ENCODE assay signal across 1 cellular context in the genomic region with DNA sequence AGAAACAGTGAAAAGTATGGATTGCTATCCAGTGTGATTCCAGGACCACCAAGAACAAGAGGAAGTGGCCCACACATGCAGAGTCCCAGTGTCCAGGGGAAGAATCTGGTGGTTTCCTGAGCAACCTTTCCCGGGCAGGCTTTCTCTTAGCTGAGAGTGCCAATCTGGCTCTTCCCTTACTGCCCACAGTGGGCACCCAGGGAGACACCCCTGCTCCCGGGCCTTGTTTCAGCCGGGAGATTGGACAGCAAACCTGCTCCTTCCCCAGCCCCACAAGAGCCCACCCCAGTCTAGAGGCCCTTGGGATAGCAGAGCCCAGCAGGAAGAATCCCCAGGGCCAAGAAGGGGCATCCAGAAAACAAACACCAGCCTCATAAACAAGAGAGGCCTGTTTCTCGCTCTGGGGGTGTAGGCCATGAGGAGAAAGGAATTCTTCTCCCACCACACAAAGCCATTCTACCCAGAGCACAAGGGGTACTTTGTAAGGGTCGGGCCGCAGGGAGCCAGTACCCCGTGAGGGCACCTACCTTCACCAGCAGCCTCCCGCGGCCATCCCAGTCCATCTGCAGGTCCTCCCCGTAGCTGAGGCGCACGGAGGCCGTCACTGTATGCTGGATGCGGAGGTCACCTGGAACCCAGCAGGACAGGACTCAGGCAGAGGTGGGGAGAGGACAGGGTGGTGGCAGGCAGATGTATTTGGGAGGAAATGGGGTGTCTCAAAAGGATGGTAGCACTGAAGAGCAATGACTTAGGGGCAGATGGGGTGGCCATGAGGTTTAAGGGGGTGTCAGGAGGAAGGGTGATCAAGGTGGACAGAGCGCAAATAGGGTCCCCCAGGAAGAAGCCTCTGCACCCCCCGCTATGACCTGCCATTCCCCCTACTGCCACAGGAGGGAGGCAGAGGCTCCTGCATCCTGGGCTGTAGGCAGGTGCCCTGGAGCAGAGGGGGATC.
A peak's percentile ranks its signal among the peaks of the same experiment; 100 is the strongest.
TF ChIP-seq lines count a peak whose summit lies in the region.

No MANE protein-coding gene starts in this region.

TF ChIP-seq in HepG2, 621 proteins besides CTCF, POLR2A, EP300 and RAD21 (continued from another document and continues in another):
- TF ChIP-seq, protein P1, sequence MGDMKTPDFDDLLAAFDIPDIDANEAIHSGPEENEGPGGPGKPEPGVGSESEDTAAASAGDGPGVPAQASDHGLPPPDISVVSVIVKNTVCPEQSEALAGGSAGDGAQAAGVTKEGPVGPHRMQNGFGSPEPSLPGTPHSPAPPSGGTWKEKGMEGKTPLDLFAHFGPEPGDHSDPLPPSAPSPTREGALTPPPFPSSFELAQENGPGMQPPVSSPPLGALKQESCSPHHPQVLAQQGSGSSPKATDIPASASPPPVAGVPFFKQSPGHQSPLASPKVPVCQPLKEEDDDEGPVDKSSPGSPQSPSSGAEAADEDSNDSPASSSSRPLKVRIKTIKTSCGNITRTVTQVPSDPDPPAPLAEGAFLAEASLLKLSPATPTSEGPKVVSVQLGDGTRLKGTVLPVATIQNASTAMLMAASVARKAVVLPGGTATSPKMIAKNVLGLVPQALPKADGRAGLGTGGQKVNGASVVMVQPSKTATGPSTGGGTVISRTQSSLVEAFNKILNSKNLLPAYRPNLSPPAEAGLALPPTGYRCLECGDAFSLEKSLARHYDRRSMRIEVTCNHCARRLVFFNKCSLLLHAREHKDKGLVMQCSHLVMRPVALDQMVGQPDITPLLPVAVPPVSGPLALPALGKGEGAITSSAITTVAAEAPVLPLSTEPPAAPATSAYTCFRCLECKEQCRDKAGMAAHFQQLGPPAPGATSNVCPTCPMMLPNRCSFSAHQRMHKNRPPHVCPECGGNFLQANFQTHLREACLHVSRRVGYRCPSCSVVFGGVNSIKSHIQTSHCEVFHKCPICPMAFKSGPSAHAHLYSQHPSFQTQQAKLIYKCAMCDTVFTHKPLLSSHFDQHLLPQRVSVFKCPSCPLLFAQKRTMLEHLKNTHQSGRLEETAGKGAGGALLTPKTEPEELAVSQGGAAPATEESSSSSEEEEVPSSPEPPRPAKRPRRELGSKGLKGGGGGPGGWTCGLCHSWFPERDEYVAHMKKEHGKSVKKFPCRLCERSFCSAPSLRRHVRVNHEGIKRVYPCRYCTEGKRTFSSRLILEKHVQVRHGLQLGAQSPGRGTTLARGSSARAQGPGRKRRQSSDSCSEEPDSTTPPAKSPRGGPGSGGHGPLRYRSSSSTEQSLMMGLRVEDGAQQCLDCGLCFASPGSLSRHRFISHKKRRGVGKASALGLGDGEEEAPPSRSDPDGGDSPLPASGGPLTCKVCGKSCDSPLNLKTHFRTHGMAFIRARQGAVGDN (CRISPR knock-in tag; IDR thresholded peaks at IDR 0.05), result peak; percentile 49; the same call in 1 of the 2 replicates
- peak; percentile 22; the same call in 1 of the 2 replicates for TF ChIP-seq ZFY (CRISPR knock-in tag; IDR thresholded peaks at IDR 0.05)
- no peak for TF ChIP-seq ZNF33A (CRISPR knock-in tag; IDR thresholded peaks at IDR 0.05; ENCODE audit: borderline replicate concordance)
- peak; percentile 39; the same call in 1 of the 2 replicates for TF ChIP-seq ZMYM4 (CRISPR knock-in tag; IDR thresholded peaks at IDR 0.05)
- TF ChIP-seq, protein P2, sequence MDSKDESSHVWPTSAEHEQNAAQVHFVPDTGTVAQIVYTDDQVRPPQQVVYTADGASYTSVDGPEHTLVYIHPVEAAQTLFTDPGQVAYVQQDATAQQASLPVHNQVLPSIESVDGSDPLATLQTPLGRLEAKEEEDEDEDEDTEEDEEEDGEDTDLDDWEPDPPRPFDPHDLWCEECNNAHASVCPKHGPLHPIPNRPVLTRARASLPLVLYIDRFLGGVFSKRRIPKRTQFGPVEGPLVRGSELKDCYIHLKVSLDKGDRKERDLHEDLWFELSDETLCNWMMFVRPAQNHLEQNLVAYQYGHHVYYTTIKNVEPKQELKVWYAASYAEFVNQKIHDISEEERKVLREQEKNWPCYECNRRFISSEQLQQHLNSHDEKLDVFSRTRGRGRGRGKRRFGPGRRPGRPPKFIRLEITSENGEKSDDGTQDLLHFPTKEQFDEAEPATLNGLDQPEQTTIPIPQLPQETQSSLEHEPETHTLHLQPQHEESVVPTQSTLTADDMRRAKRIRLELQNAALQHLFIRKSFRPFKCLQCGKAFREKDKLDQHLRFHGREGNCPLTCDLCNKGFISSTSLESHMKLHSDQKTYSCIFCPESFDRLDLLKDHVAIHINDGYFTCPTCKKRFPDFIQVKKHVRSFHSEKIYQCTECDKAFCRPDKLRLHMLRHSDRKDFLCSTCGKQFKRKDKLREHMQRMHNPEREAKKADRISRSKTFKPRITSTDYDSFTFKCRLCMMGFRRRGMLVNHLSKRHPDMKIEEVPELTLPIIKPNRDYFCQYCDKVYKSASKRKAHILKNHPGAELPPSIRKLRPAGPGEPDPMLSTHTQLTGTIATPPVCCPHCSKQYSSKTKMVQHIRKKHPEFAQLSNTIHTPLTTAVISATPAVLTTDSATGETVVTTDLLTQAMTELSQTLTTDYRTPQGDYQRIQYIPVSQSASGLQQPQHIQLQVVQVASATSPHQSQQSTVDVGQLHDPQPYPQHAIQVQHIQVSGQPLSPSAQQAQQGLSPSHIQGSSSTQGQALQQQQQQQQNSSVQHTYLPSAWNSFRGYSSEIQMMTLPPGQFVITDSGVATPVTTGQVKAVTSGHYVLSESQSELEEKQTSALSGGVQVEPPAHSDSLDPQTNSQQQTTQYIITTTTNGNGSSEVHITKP (CRISPR knock-in tag; IDR thresholded peaks at IDR 0.05; ENCODE audit: low read depth), result no peak
- TF ChIP-seq TAF15 (IDR thresholded peaks at IDR 0.05; ENCODE audit: low read depth, low read length, poor library complexity, severe bottlenecking), result no peak
- no peak for TF ChIP-seq SOX6 (IDR thresholded peaks at IDR 0.05)
- peak; percentile 34; the same call in 1 of the 2 replicates for TF ChIP-seq SOX6 (CRISPR knock-in tag; IDR thresholded peaks at IDR 0.05)
- peak; percentile 31; the same call in 1 of the 2 replicates for TF ChIP-seq GABPB1 (CRISPR knock-in tag; IDR thresholded peaks at IDR 0.05)
- peak; percentile 89 for TF ChIP-seq SMC3 (IDR thresholded peaks at IDR 0.05; ENCODE audit: low read length)
- peak; percentile 55 for TF ChIP-seq GATAD2A (CRISPR knock-in tag; IDR thresholded peaks at IDR 0.05)
- no peak for TF ChIP-seq ZNF224 (CRISPR knock-in tag; IDR thresholded peaks at IDR 0.05)
- 0 out of 2 replicates have a peak, but pooled peaks have one; percentile 17 for TF ChIP-seq CENPT (CRISPR knock-in tag; IDR thresholded peaks at IDR 0.05; ENCODE audit: low read depth)
- TF ChIP-seq SNAI1 (CRISPR knock-in tag; IDR thresholded peaks at IDR 0.05; ENCODE audit: borderline replicate concordance), result no peak
- TF ChIP-seq, protein P3, sequence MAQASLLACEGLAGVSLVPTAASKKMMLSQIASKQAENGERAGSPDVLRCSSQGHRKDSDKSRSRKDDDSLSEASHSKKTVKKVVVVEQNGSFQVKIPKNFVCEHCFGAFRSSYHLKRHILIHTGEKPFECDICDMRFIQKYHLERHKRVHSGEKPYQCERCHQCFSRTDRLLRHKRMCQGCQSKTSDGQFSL (CRISPR knock-in tag; IDR thresholded peaks at IDR 0.05), result peak; percentile 92
- no peak for TF ChIP-seq TMF1 (CRISPR knock-in tag; IDR thresholded peaks at IDR 0.05; ENCODE audit: low read depth)
- TF ChIP-seq, protein P4, sequence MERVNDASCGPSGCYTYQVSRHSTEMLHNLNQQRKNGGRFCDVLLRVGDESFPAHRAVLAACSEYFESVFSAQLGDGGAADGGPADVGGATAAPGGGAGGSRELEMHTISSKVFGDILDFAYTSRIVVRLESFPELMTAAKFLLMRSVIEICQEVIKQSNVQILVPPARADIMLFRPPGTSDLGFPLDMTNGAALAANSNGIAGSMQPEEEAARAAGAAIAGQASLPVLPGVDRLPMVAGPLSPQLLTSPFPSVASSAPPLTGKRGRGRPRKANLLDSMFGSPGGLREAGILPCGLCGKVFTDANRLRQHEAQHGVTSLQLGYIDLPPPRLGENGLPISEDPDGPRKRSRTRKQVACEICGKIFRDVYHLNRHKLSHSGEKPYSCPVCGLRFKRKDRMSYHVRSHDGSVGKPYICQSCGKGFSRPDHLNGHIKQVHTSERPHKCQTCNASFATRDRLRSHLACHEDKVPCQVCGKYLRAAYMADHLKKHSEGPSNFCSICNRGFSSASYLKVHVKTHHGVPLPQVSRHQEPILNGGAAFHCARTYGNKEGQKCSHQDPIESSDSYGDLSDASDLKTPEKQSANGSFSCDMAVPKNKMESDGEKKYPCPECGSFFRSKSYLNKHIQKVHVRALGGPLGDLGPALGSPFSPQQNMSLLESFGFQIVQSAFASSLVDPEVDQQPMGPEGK (CRISPR knock-in tag; IDR thresholded peaks at IDR 0.05), result peak; percentile 67
- TF ChIP-seq FOXO1 (CRISPR knock-in tag; IDR thresholded peaks at IDR 0.05), result 0 out of 2 replicates have a peak, but pooled peaks have one; percentile 19
- no peak for TF ChIP-seq SKI (IDR thresholded peaks at IDR 0.05; ENCODE audit: partially characterized antibody)
- TF ChIP-seq, protein P5, sequence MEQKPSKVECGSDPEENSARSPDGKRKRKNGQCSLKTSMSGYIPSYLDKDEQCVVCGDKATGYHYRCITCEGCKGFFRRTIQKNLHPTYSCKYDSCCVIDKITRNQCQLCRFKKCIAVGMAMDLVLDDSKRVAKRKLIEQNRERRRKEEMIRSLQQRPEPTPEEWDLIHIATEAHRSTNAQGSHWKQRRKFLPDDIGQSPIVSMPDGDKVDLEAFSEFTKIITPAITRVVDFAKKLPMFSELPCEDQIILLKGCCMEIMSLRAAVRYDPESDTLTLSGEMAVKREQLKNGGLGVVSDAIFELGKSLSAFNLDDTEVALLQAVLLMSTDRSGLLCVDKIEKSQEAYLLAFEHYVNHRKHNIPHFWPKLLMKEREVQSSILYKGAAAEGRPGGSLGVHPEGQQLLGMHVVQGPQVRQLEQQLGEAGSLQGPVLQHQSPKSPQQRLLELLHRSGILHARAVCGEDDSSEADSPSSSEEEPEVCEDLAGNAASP (CRISPR knock-in tag; IDR thresholded peaks at IDR 0.05; ENCODE audit: borderline replicate concordance), result no peak
- TF ChIP-seq TEAD3 (CRISPR knock-in tag; optimal IDR thresholded peaks at IDR 0.05; ENCODE audit: borderline replicate concordance), result peak; percentile 54
- TF ChIP-seq YY1 (IDR thresholded peaks at IDR 0.05; ENCODE audit: insufficient read depth, insufficient replicate concordance, low read depth, low read length), result no peak
- no peak for TF ChIP-seq ZBTB7A (CRISPR knock-in tag; IDR thresholded peaks at IDR 0.05)
- TF ChIP-seq CBX5 (CRISPR knock-in tag; IDR thresholded peaks at IDR 0.05; ENCODE audit: borderline replicate concordance), result 0 out of 2 replicates have a peak, but pooled peaks have one; percentile 45
- no peak for TF ChIP-seq SSRP1 (CRISPR knock-in tag; IDR thresholded peaks at IDR 0.05)
- TF ChIP-seq PRPF4 (IDR thresholded peaks at IDR 0.05; ENCODE audit: low read depth, low read length, poor library complexity, severe bottlenecking), result no peak
- TF ChIP-seq ZNF850 (CRISPR knock-in tag; conservative IDR thresholded peaks at IDR 0.05), result no peak
- TF ChIP-seq, protein P6, sequence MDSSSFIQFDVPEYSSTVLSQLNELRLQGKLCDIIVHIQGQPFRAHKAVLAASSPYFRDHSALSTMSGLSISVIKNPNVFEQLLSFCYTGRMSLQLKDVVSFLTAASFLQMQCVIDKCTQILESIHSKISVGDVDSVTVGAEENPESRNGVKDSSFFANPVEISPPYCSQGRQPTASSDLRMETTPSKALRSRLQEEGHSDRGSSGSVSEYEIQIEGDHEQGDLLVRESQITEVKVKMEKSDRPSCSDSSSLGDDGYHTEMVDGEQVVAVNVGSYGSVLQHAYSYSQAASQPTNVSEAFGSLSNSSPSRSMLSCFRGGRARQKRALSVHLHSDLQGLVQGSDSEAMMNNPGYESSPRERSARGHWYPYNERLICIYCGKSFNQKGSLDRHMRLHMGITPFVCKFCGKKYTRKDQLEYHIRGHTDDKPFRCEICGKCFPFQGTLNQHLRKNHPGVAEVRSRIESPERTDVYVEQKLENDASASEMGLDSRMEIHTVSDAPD (CRISPR knock-in tag; IDR thresholded peaks at IDR 0.05), result no peak
- TF ChIP-seq PHF20 (CRISPR knock-in tag; IDR thresholded peaks at IDR 0.05), result no peak
- no peak for TF ChIP-seq ZNF567 (CRISPR knock-in tag; IDR thresholded peaks at IDR 0.05; ENCODE audit: borderline replicate concordance)
- no peak for TF ChIP-seq PHF8 (CRISPR knock-in tag; IDR thresholded peaks at IDR 0.05)
- TF ChIP-seq HIVEP1 (CRISPR knock-in tag; IDR thresholded peaks at IDR 0.05), result no peak
- TF ChIP-seq THAP11 (CRISPR knock-in tag; IDR thresholded peaks at IDR 0.05), result 0 out of 2 replicates have a peak, but pooled peaks have one; percentile 21
- TF ChIP-seq, protein P7, sequence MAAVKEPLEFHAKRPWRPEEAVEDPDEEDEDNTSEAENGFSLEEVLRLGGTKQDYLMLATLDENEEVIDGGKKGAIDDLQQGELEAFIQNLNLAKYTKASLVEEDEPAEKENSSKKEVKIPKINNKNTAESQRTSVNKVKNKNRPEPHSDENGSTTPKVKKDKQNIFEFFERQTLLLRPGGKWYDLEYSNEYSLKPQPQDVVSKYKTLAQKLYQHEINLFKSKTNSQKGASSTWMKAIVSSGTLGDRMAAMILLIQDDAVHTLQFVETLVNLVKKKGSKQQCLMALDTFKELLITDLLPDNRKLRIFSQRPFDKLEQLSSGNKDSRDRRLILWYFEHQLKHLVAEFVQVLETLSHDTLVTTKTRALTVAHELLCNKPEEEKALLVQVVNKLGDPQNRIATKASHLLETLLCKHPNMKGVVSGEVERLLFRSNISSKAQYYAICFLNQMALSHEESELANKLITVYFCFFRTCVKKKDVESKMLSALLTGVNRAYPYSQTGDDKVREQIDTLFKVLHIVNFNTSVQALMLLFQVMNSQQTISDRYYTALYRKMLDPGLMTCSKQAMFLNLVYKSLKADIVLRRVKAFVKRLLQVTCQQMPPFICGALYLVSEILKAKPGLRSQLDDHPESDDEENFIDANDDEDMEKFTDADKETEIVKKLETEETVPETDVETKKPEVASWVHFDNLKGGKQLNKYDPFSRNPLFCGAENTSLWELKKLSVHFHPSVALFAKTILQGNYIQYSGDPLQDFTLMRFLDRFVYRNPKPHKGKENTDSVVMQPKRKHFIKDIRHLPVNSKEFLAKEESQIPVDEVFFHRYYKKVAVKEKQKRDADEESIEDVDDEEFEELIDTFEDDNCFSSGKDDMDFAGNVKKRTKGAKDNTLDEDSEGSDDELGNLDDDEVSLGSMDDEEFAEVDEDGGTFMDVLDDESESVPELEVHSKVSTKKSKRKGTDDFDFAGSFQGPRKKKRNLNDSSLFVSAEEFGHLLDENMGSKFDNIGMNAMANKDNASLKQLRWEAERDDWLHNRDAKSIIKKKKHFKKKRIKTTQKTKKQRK (IDR thresholded peaks at IDR 0.05; ENCODE audit: low read length), result no peak
- no peak for TF ChIP-seq LCORL (IDR thresholded peaks at IDR 0.05)
- peak; percentile 50; the same call in 1 of the 2 replicates for TF ChIP-seq LCORL (CRISPR knock-in tag; IDR thresholded peaks at IDR 0.05)
- no peak for TF ChIP-seq NFYB (CRISPR knock-in tag; IDR thresholded peaks at IDR 0.05)
- TF ChIP-seq STAG1 (CRISPR knock-in tag; IDR thresholded peaks at IDR 0.05), result peak; percentile 88
- TF ChIP-seq ZNF709 (CRISPR knock-in tag; IDR thresholded peaks at IDR 0.05), result no peak
- TF ChIP-seq, protein P8, sequence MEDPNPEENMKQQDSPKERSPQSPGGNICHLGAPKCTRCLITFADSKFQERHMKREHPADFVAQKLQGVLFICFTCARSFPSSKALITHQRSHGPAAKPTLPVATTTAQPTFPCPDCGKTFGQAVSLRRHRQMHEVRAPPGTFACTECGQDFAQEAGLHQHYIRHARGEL (CRISPR knock-in tag; IDR thresholded peaks at IDR 0.05), result 0 out of 2 replicates have a peak, but pooled peaks have one; percentile 23
